ENCODE assay signal across 8 cellular contexts in genomic region chr2:178193823-178194599, GRCh38. TPM values are rescaled to one million over a fixed set of nuclear protein-coding genes. Genes with fewer than 3 reads are reported as not detected.
DNase-seq lines count a peak whose midpoint lies in the region; ATAC-seq and TF ChIP-seq lines count a peak whose summit lies in the region.

TSS of gene OSBPL6 (plus strand) at chr2:178194512. CDS start at chr2:178306185, 111,673 bp downstream.

- DNase-seq in GM04503 (ENCODE audit: low read depth) (peak; percentile 34), HCT116 (ENCODE audit: low read depth, low spot score) (peak; percentile 51), MM.1S (peak; percentile 86), SW 1271 (lab: John Stamatoyannopoulos, UW) (peak; percentile 42 to 56), right cardiac atrium (peak; percentile 84 to 94 (median 92)), psoas muscle (peak; percentile 86 to 93), cortex of kidney (lab: John Stamatoyannopoulos, UW) (no peak)

- peak within 1 kb of the TSS; percentile 71 for H3K9ac ChIP-seq in HCT116 (ENCODE audit: low read length)
- peak within 1 kb of the TSS; percentile 47; the same call in 1 of the 2 replicates for H3K9ac ChIP-seq in MM.1S (ENCODE audit: low read length)

- no peaks in the 10 kb centered on the region for H4K20me1 ChIP-seq in HCT116 (ENCODE audit: insufficient read depth)
- H4K20me1 ChIP-seq in MM.1S (ENCODE audit: insufficient read depth, low read length) = no peaks in the 10 kb centered on the region

- no peak for TF ChIP-seq RAD21 in HCT116 (IDR thresholded peaks at IDR 0.05; ENCODE audit: low read depth)

- H3K4me2 ChIP-seq in HCT116 (ENCODE audit: low read length) (peak within 1 kb of the TSS; percentile 95), MM.1S (ENCODE audit: low read depth, low read length) (peak within 1 kb of the TSS; percentile 91)

- H3F3A ChIP-seq in MM.1S (ENCODE audit: insufficient read depth, low read length) = 0 out of 2 replicates have a peak, but pooled peaks cover 3% of the 10 kb centered on the region

- intact Hi-C loops in HCT116 (cut with micrococcal nuclease) (no loop called here), right cardiac atrium (cut with DNase I) (loop anchor here in 2 of 4 donors (10.0 kb wide), 1 partner anchor 81 kb away; no protein-coding TSS in a partner anchor), psoas muscle (cut with DNase I) (loop anchor here (5.0 kb wide), 2 partner anchors 52 to 62 kb away; no protein-coding TSS in a partner anchor)

- CTCF ChIA-PET in HCT116 (lab: Charles Lee) = no interaction called here

- BruUV-seq in HCT116 (replicated peaks; lab: Mats Ljungman, UMichigan) = no TSS peak

- POLR2A ChIA-PET in HCT116 (lab: Charles Lee) = interaction anchor here (1.4 kb wide), 1 partner anchor 11 kb away, joined by 3 read pairs; no protein-coding TSS in a partner anchor

- H2AFZ ChIP-seq in HCT116 (ENCODE audit: low read depth, low read length, poor library complexity, severe bottlenecking) = peak within 1 kb of the TSS; percentile 77
- peak within 1 kb of the TSS; percentile 94 for H2AFZ ChIP-seq in MM.1S (ENCODE audit: low read length)

- H3K36me3 ChIP-seq in HCT116 (ENCODE audit: control insufficient read depth in 1 of 2, insufficient read depth in 2 of 2, low read length in 2 of 2) (no peaks in the 10 kb centered on the region; a peak in 1 of 4 replicates), MM.1S (replicated peaks; ENCODE audit: insufficient read depth, low read length) (no peaks in the 10 kb centered on the region), psoas muscle (ENCODE audit: insufficient read depth in 1 of 2, low read depth in 1 of 2) (no peaks in the 10 kb centered on the region)

- H3K4me1 ChIP-seq in HCT116 (ENCODE audit: control insufficient read depth in 1 of 2, insufficient read depth in 2 of 2, low read length in 2 of 2) = peaks cover 11 to 28% of the 10 kb centered on the region in 2 experiments
- no peaks in the 10 kb centered on the region for H3K4me1 ChIP-seq in MM.1S (ENCODE audit: low read length)
- no peaks in the 10 kb centered on the region for H3K4me1 ChIP-seq in right cardiac atrium (ENCODE audit: control insufficient read depth, insufficient read depth, low read length)
- H3K4me1 ChIP-seq in psoas muscle = peaks cover 20% of the 10 kb centered on the region

- H3K79me2 ChIP-seq in HCT116 (ENCODE audit: insufficient read depth, low read length) (no peaks in the 10 kb centered on the region), MM.1S (ENCODE audit: low read length) (no peaks in the 10 kb centered on the region)

- ATAC-seq in HCT116 (peak; percentile 84), right cardiac atrium (peak; percentile 98 to 99), psoas muscle (peak; percentile 92 to 94 (median 92))

- H3K27ac ChIP-seq in HCT116 (ENCODE audit: low read depth, low read length) (peak within 1 kb of the TSS; percentile 79), MM.1S (ENCODE audit: low read length) (no peak within 1 kb of the TSS), angular gyrus (ENCODE audit: low read depth, low read length) (peak within 1 kb of the TSS; percentile 60), right cardiac atrium (ENCODE audit: low read length) (peak within 1 kb of the TSS; percentile 69), psoas muscle (peak within 1 kb of the TSS; percentile 95)

- RAD21 ChIA-PET in HCT116 (lab: Charles Lee; ENCODE audit: low non-redundant PET in 1 of 2, low total read pairs in 2 of 2, uncharacterized antibody in 2 of 2, unreplicated experiment in 2 of 2) = no interaction called here

- under 1% methylated on average over 90 of the region's 90 CpGs for WGBS in right cardiac atrium
- 0% methylated on average over 49 to 90 of the region's 90 CpGs for WGBS in psoas muscle, 3 donors

- no peaks in the 10 kb centered on the region for H3K9me2 ChIP-seq in HCT116 (ENCODE audit: insufficient read depth)
- H3K9me2 ChIP-seq in MM.1S (replicated peaks; ENCODE audit: insufficient read depth, low read length) = no peaks in the 10 kb centered on the region

- H3K27me3 ChIP-seq in HCT116 (ENCODE audit: insufficient read depth, low read length) = no peaks in the 10 kb centered on the region
- H3K27me3 ChIP-seq in MM.1S (replicated peaks; ENCODE audit: insufficient read depth, low read length) = peaks cover 13% of the 10 kb centered on the region; the same call in 1 of the 2 replicates
- H3K27me3 ChIP-seq in right cardiac atrium (ENCODE audit: control insufficient read depth, insufficient read depth) = no peaks in the 10 kb centered on the region
- no peaks in the 10 kb centered on the region for H3K27me3 ChIP-seq in psoas muscle (ENCODE audit: insufficient read depth in 3 of 3, low read length in 2 of 3)

- no peak for TF ChIP-seq CTCF in HCT116 (IDR thresholded peaks at IDR 0.05 in 2 of 3, conservative IDR thresholded peaks at IDR 0.05 in 1 of 3; ENCODE audit: borderline replicate concordance in 1 of 3, insufficient read depth in 1 of 3, low read depth in 2 of 3, low read length in 2 of 3)
- peak; percentile 7 for TF ChIP-seq CTCF in MM.1S (IDR thresholded peaks at IDR 0.05; ENCODE audit: low read length)
- peak; percentile 47 for TF ChIP-seq CTCF in psoas muscle (IDR thresholded peaks at IDR 0.05)

- H3K9me3 ChIP-seq in HCT116 (ENCODE audit: control insufficient read depth in 1 of 2, insufficient read depth in 1 of 2, low read depth in 1 of 2, low read length in 2 of 2) (no peaks in the 10 kb centered on the region), MM.1S (replicated peaks; ENCODE audit: insufficient read depth, low read length) (no peaks in the 10 kb centered on the region), right cardiac atrium (ENCODE audit: control insufficient read depth, low read length) (no peaks in the 10 kb centered on the region), psoas muscle (no peaks in the 10 kb centered on the region)

- peak within 1 kb of the TSS; percentile 69 to 87 for H3K4me3 ChIP-seq in HCT116 (replicated peaks in 1 of 2; ENCODE audit: low read depth in 1 of 2, low read length in 2 of 2)
- peak within 1 kb of the TSS; percentile 90 for H3K4me3 ChIP-seq in MM.1S (ENCODE audit: low read length)
- peak within 1 kb of the TSS; percentile 80 for H3K4me3 ChIP-seq in right cardiac atrium (ENCODE audit: low read length)
- peak within 1 kb of the TSS; percentile 97 for H3K4me3 ChIP-seq in psoas muscle

- TF ChIP-seq POLR2A in HCT116 (IDR thresholded peaks at IDR 0.05; ENCODE audit: borderline replicate concordance, extremely low read depth, insufficient read depth, insufficient read length) = peak; percentile 72

TF ChIP-seq in HCT116, 20 proteins besides CTCF, POLR2A, EP300 and RAD21:
- TF ChIP-seq ZBTB33 (IDR thresholded peaks at IDR 0.05; ENCODE audit: extremely low read depth, insufficient replicate concordance, low read length) (no peak), POLR2AphosphoS5 (IDR thresholded peaks at IDR 0.05; ENCODE audit: low read depth, low read length) (peak; percentile 84), TCF7L2 (IDR thresholded peaks at IDR 0.05; ENCODE audit: borderline replicate concordance, extremely low read depth, insufficient read depth, insufficient read length) (no peak), EGR1 (IDR thresholded peaks at IDR 0.05; ENCODE audit: low read depth) (no peak), ZFX (IDR thresholded peaks at IDR 0.05) (peak; percentile 82), YY1 (IDR thresholded peaks at IDR 0.05; ENCODE audit: extremely low read depth, insufficient replicate concordance, low read depth, low read length) (peak; percentile 19), SIN3A (IDR thresholded peaks at IDR 0.05; ENCODE audit: low read depth) (peak; percentile 52; the same call in 1 of the 2 replicates), ZNF274 (IDR thresholded peaks at IDR 0.05; ENCODE audit: low read depth, low read length) (no peak), MAX (IDR thresholded peaks at IDR 0.05) (no peak), ATF3 (IDR thresholded peaks at IDR 0.05) (no peak)

RNA-seq across cellular contexts. Expression of gene OSBPL6, which starts in this region (rescaled TPM):
- total RNA-seq in HCT116 (2021; ENCODE audit: unreplicated experiment) (11.6 TPM), right cardiac atrium (1 to 10 TPM; 6.4 to 8.2 (median 7.4) TPM), psoas muscle (100 to 1,000 TPM in 1 of 4 donors, 10 to 100 TPM in 3; 29.8 to 147 (median 44.4) TPM)
- polyA plus RNA-seq in HCT116 (2012) = 6.7 and 8.8 TPM in 2 replicates
- polyA plus RNA-seq in right cardiac atrium (2.3 TPM), psoas muscle (10 to 100 TPM; 11.4 to 36.4 (median 18.2) TPM)

Comparison
In these comparisons a context has a peak if more than half of its experiments do, and no peak if none do; other contexts are left out.
1. CTCF ChIP-seq: peak in MM.1S (single experiment) and psoas muscle (single experiment); none in HCT116 (0 of 3).
2. Peak in every context shown above with its lines, with median percentiles within 50 percentile points of each other: ATAC-seq and H3K4me3 ChIP-seq.